Comparison of ENCODE assay signal across 11 cellular contexts in the genomic region with DNA sequence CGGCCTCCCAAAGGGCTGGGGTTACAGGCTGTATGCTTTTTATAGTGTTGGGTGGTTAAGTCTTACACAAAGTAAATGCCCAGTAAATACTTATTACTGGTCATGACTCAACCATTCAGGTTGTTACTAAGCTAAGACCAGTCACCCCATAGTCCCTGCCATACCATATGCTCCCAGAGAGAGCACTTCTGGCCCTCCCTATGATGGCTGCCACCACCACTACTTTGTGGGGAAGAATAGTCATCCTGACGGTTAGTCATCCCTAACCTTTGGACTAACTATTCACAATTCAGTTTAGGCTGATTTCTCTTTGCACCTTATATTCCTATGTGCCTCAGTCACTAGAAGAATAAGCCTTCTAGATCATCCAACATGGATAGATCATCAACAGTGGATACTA. TPM values are rescaled to one million over a fixed set of nuclear protein-coding genes. Genes with fewer than 3 reads are reported as not detected.
DNase-seq lines count a peak whose midpoint lies in the region; ATAC-seq and TF ChIP-seq lines count a peak whose summit lies in the region.
"Had no signal": no experiment of that assay in that cellular context is flagged by ENCODE, and none has a peak within 500 bp of the region (broad histone marks: within the 10 kb centered on the region; RNA-seq: fewer than 3 reads in every experiment).

No MANE protein-coding gene starts in this region.

- H3K9me3 ChIP-seq in PC-9 (ENCODE audit: insufficient read depth, low read depth) (no peaks in the 10 kb centered on the region), HAP-1 (no peaks in the 10 kb centered on the region)

- H3K4me3 ChIP-seq in PC-9, result no peak overlapping the region
- no peak overlapping the region for H3K4me3 ChIP-seq in HAP-1

- H4K20me1 ChIP-seq in PC-9 (ENCODE audit: insufficient read depth), result no peaks in the 10 kb centered on the region

- H2AFZ ChIP-seq in PC-9, result no peak overlapping the region

- no TSS peak for BruUV-seq in PC-9 (replicated peaks; lab: Mats Ljungman, UMichigan)

- no peak for TF ChIP-seq CTCF in PC-9 (conservative IDR thresholded peaks at IDR 0.05)

- no peaks in the 10 kb centered on the region for H3K79me2 ChIP-seq in PC-9 (ENCODE audit: low read depth)

- H3K27ac ChIP-seq in PC-9, result peak overlapping the region; percentile 66

- CTCF ChIA-PET in PC-9 (lab: Charles Lee), result interaction anchor here (0.7 kb wide), 1 partner anchor 92 kb away, joined by 14 read pairs; no protein-coding TSS in a partner anchor

- intact Hi-C loops in PC-9 (cut with micrococcal nuclease; ENCODE audit: unreplicated experiment), result no loop called here

- H3K27me3 ChIP-seq in PC-9 (ENCODE audit: insufficient read depth, low read depth) (no peaks in the 10 kb centered on the region), HAP-1 (ENCODE audit: low read depth) (no peaks in the 10 kb centered on the region)

- H3K36me3 ChIP-seq in PC-9 (ENCODE audit: low read depth) (no peaks in the 10 kb centered on the region), HAP-1 (replicated peaks) (no peaks in the 10 kb centered on the region)

- no peak overlapping the region for H3K4me2 ChIP-seq in PC-9

- POLR2A ChIA-PET in PC-9 (lab: Charles Lee; ENCODE audit: unreplicated experiment), result interaction anchor here (0.7 kb wide), 1 partner anchor 720 kb away, joined by 5 read pairs; no protein-coding TSS in a partner anchor

- DNase-seq in activated CD4-positive, alpha-beta T cell treated with anti-CD3 and anti-CD28 coated beads for 48 hours, result peak; percentile 14
- DNase-seq in activated CD4-positive, alpha-beta T cell treated with anti-CD3 and anti-CD28 coated beads, Interleukin-2, amount 50 U/mL, for 4 hours, result no peak
- DNase-seq in PC-9, result peak in 1 of 2 experiments; percentile 83
- DNase-seq in stromal cell of bone marrow (ENCODE audit: low read depth), result peak; percentile 62
- DNase-seq in NCI-H2171 treated with DMSO at 0.1 percent for 48 hours (lab: John Stamatoyannopoulos, UW), result no peak
- no peak for DNase-seq in HAP-1 (ENCODE audit: low spot score in 2 of 2)
- DNase-seq in RPMI8226, result no peak
- DNase-seq: endodermal cell, midbrain, NCI-H2029 had no signal

- H3K4me1 ChIP-seq in PC-9 (replicated peaks; ENCODE audit: insufficient read depth), result peaks cover 23% of the 10 kb centered on the region
- no peaks in the 10 kb centered on the region for H3K4me1 ChIP-seq in HAP-1

- peaks cover 31% of the 10 kb centered on the region for H3F3A ChIP-seq in PC-9 (ENCODE audit: insufficient read depth, low read depth)

- in situ Hi-C loops in HAP-1 (cut with MboI; ENCODE audit: low sequenced_read_pairs), result no loop called here

- ATAC-seq in esophagus mucosa, result peak; percentile 66

- no peaks in the 10 kb centered on the region for H3K9me2 ChIP-seq in PC-9 (ENCODE audit: insufficient read depth)

RNA-seq across cellular contexts. Expression of a gene that starts 8.2 kb away (rescaled TPM):
- 303 and 334 TPM in 2 replicates for total RNA-seq in PC-9 (2021)
- total RNA-seq in esophagus mucosa, result 11.3 TPM

RNA-seq across cellular contexts. Expression of a gene that starts 42.0 kb away (rescaled TPM):
- 41.7 and 54.2 TPM in 2 replicates for total RNA-seq in PC-9 (2021)
- 10.7 TPM for total RNA-seq in esophagus mucosa

Comparison
In these comparisons a context has a peak if more than half of its experiments do, and no peak if none do; other contexts are left out.
1. DNase-seq: peak in activated CD4-positive, alpha-beta T cell treated with anti-CD3 and anti-CD28 coated beads for 48 hours (single experiment) and stromal cell of bone marrow (single experiment); none in activated CD4-positive, alpha-beta T cell treated with anti-CD3 and anti-CD28 coated beads, Interleukin-2, amount 50 U/mL, for 4 hours (0 of 2), NCI-H2171 treated with DMSO at 0.1 percent for 48 hours (single experiment), HAP-1 (0 of 2) and RPMI8226 (single experiment).
2. RNA of a gene that starts 8.2 kb away (total RNA-seq): 303 to 334 TPM in PC-9; 11.3 TPM in esophagus mucosa (single experiment); every median in the first group is over 10 times any median in the second.